1 cellular context compared by ENCODE assay signal in the genomic region with DNA sequence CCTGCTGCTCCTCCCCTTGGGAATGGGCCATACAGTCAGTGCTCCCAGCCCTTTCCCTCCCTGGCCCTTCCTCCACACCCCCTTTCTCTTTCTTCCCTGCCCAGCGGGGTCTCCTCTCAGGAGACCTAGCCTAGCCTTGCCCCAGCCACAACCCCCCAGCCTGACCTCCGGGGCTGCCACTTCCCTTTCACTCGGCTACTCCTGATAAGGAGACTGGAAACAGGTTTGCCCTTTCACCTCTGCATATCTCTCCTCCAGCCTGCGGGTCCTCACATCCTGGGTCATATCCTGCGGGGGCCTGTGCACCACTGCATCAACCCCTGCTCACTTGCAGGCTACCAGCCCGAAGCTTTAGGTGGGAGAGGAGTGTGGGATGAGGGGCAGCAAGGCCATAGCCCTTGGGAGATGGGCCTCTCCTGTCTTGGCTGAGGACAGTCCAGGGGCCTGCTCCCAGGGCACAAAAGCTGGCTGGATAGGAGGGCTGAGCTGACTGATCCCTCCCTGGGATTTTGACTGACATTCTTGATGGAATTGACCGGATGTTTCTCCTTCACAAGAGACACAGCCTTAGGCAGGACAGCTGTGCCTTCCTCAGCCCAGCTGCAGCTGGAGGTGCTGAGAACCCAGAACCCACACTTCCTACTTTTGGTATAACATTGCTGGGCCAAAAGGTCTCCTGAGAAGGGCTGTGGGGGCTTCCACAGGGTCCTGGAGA.
A peak's percentile ranks its signal among the peaks of the same experiment; 100 is the strongest.
TF ChIP-seq lines count a peak whose summit lies in the region.

No MANE protein-coding gene starts in this region.

TF ChIP-seq in K562, 482 proteins besides CTCF, POLR2A, EP300 and RAD21 (continued from another document and continues in another):
- TF ChIP-seq KAT7 (CRISPR knock-in tag; IDR thresholded peaks at IDR 0.05; ENCODE audit: borderline replicate concordance) (no peak), ID3 (CRISPR knock-in tag; IDR thresholded peaks at IDR 0.05) (no peak), ID3 (tag; IDR thresholded peaks at IDR 0.05) (0 out of 2 replicates have a peak, but pooled peaks have one; percentile 17), GATAD2A (IDR thresholded peaks at IDR 0.05) (no peak), BRCA1 (IDR thresholded peaks at IDR 0.05) (no peak), BRCA1 (CRISPR knock-in tag; IDR thresholded peaks at IDR 0.05) (no peak), ZNF143 (CRISPR knock-in tag; IDR thresholded peaks at IDR 0.05) (no peak), PCBP2 (IDR thresholded peaks at IDR 0.05; ENCODE audit: low read depth, low read length, poor library complexity, severe bottlenecking) (no peak), ZNF12 (CRISPR knock-in tag; IDR thresholded peaks at IDR 0.05) (no peak), KAT8 (IDR thresholded peaks at IDR 0.05; ENCODE audit: low read depth) (no peak), NR4A1 (CRISPR knock-in tag; IDR thresholded peaks at IDR 0.05) (no peak), NR4A1 (tag; IDR thresholded peaks at IDR 0.05) (no peak), RFX5 (IDR thresholded peaks at IDR 0.05; ENCODE audit: low read depth, low read length) (no peak), MIER1 (IDR thresholded peaks at IDR 0.05; ENCODE audit: low read depth) (no peak), TAF7 (tag; IDR thresholded peaks at IDR 0.05) (no peak), NFIC (IDR thresholded peaks at IDR 0.05) (no peak), SMARCA5 (IDR thresholded peaks at IDR 0.05) (no peak), ZKSCAN1 (IDR thresholded peaks at IDR 0.05; ENCODE audit: low read depth, low read length) (no peak), BRF1 (IDR thresholded peaks at IDR 0.05; ENCODE audit: borderline replicate concordance, extremely low read depth, insufficient read length) (no peak), POLR2AphosphoS2 (IDR thresholded peaks at IDR 0.05; ENCODE audit: low read length) (no peak), TAF15 (IDR thresholded peaks at IDR 0.05; ENCODE audit: low read depth, low read length) (no peak), SRSF7 (optimal IDR thresholded peaks at IDR 0.05; ENCODE audit: low read depth, low read length) (no peak), ZNF696 (CRISPR knock-in tag; conservative IDR thresholded peaks at IDR 0.05) (no peak), KLF10 (CRISPR knock-in tag; IDR thresholded peaks at IDR 0.05) (no peak), MYNN (IDR thresholded peaks at IDR 0.05) (no peak), MYNN (CRISPR knock-in tag; IDR thresholded peaks at IDR 0.05) (no peak), MAFG (tag; conservative IDR thresholded peaks at IDR 0.05) (no peak), ZNF408 (CRISPR knock-in tag; IDR thresholded peaks at IDR 0.05; ENCODE audit: low read depth) (no peak), PYGO2 (tag; IDR thresholded peaks at IDR 0.05) (no peak), ZNF146 (CRISPR knock-in tag; IDR thresholded peaks at IDR 0.05; ENCODE audit: unreplicated experiment) (no peak), DLX4 (CRISPR knock-in tag; IDR thresholded peaks at IDR 0.05) (no peak), HBP1 (CRISPR knock-in tag; IDR thresholded peaks at IDR 0.05) (no peak), HIVEP1 (CRISPR knock-in tag; IDR thresholded peaks at IDR 0.05) (no peak), CBFA2T2 (conservative IDR thresholded peaks at IDR 0.05) (peak; percentile 26; the same call in 1 of the 2 replicates), FOXM1 (IDR thresholded peaks at IDR 0.05; ENCODE audit: low read depth) (no peak), FOXM1 (CRISPR knock-in tag; IDR thresholded peaks at IDR 0.05; ENCODE audit: low read depth) (no peak), FOXA1 (IDR thresholded peaks at IDR 0.05; ENCODE audit: borderline replicate concordance) (no peak), TAF9B (IDR thresholded peaks at IDR 0.05; ENCODE audit: partially characterized antibody) (no peak), RFX7 (CRISPR knock-in tag; IDR thresholded peaks at IDR 0.05) (no peak), CBFA2T3 (IDR thresholded peaks at IDR 0.05) (peak; percentile 64), ETV6 (IDR thresholded peaks at IDR 0.05; ENCODE audit: borderline replicate concordance in 1 of 2, low read depth in 2 of 2, low read length in 1 of 2) (0 out of 4 replicates have a peak, but pooled peaks of 1 of the 2 experiments have one; percentile 19), ETV6 (CRISPR knock-in tag; IDR thresholded peaks at IDR 0.05; ENCODE audit: borderline replicate concordance) (no peak), SP1 (CRISPR knock-in tag; IDR thresholded peaks at IDR 0.05) (no peak), TCF3 (CRISPR knock-in tag; IDR thresholded peaks at IDR 0.05) (peak; percentile 47), NFE2L1 (tag; IDR thresholded peaks at IDR 0.05; ENCODE audit: borderline replicate concordance, low read depth) (no peak), RNF2 (IDR thresholded peaks at IDR 0.05) (no peak; the same call in 1 of the 2 replicates), ELF4 (CRISPR knock-in tag; IDR thresholded peaks at IDR 0.05) (no peak), RCOR1 (IDR thresholded peaks at IDR 0.05; ENCODE audit: borderline replicate concordance in 1 of 2, low read depth in 2 of 2, low read length in 2 of 2) (peak in 1 of 2 experiments; percentile 60; a peak in 1 of 4 replicates), SPI1 (IDR thresholded peaks at IDR 0.05; ENCODE audit: borderline replicate concordance, low read depth, low read length) (peak; percentile 74; the same call in 1 of the 2 replicates), RBBP5 (IDR thresholded peaks at IDR 0.05; ENCODE audit: borderline replicate concordance, insufficient read depth, low read length, poor library complexity, severe bottlenecking) (no peak), NUFIP1 (IDR thresholded peaks at IDR 0.05; ENCODE audit: partially characterized antibody) (no peak), ZNF707 (CRISPR knock-in tag; conservative IDR thresholded peaks at IDR 0.05) (no peak), ETV1 (tag; conservative IDR thresholded peaks at IDR 0.05; ENCODE audit: low read depth) (no peak), ZNF23 (CRISPR knock-in tag; IDR thresholded peaks at IDR 0.05) (no peak)
- TF ChIP-seq, protein P1, sequence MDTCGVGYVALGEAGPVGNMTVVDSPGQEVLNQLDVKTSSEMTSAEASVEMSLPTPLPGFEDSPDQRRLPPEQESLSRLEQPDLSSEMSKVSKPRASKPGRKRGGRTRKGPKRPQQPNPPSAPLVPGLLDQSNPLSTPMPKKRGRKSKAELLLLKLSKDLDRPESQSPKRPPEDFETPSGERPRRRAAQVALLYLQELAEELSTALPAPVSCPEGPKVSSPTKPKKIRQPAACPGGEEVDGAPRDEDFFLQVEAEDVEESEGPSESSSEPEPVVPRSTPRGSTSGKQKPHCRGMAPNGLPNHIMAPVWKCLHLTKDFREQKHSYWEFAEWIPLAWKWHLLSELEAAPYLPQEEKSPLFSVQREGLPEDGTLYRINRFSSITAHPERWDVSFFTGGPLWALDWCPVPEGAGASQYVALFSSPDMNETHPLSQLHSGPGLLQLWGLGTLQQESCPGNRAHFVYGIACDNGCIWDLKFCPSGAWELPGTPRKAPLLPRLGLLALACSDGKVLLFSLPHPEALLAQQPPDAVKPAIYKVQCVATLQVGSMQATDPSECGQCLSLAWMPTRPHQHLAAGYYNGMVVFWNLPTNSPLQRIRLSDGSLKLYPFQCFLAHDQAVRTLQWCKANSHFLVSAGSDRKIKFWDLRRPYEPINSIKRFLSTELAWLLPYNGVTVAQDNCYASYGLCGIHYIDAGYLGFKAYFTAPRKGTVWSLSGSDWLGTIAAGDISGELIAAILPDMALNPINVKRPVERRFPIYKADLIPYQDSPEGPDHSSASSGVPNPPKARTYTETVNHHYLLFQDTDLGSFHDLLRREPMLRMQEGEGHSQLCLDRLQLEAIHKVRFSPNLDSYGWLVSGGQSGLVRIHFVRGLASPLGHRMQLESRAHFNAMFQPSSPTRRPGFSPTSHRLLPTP (IDR thresholded peaks at IDR 0.05; ENCODE audit: borderline replicate concordance, extremely low read depth, insufficient read length) = no peak
- TF ChIP-seq, protein P2, sequence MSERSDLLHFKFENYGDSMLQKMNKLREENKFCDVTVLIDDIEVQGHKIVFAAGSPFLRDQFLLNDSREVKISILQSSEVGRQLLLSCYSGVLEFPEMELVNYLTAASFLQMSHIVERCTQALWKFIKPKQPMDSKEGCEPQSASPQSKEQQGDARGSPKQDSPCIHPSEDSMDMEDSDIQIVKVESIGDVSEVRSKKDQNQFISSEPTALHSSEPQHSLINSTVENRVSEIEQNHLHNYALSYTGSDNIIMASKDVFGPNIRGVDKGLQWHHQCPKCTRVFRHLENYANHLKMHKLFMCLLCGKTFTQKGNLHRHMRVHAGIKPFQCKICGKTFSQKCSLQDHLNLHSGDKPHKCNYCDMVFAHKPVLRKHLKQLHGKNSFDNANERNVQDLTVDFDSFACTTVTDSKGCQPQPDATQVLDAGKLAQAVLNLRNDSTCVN (CRISPR knock-in tag; IDR thresholded peaks at IDR 0.05) = no peak
- TF ChIP-seq, protein P3, sequence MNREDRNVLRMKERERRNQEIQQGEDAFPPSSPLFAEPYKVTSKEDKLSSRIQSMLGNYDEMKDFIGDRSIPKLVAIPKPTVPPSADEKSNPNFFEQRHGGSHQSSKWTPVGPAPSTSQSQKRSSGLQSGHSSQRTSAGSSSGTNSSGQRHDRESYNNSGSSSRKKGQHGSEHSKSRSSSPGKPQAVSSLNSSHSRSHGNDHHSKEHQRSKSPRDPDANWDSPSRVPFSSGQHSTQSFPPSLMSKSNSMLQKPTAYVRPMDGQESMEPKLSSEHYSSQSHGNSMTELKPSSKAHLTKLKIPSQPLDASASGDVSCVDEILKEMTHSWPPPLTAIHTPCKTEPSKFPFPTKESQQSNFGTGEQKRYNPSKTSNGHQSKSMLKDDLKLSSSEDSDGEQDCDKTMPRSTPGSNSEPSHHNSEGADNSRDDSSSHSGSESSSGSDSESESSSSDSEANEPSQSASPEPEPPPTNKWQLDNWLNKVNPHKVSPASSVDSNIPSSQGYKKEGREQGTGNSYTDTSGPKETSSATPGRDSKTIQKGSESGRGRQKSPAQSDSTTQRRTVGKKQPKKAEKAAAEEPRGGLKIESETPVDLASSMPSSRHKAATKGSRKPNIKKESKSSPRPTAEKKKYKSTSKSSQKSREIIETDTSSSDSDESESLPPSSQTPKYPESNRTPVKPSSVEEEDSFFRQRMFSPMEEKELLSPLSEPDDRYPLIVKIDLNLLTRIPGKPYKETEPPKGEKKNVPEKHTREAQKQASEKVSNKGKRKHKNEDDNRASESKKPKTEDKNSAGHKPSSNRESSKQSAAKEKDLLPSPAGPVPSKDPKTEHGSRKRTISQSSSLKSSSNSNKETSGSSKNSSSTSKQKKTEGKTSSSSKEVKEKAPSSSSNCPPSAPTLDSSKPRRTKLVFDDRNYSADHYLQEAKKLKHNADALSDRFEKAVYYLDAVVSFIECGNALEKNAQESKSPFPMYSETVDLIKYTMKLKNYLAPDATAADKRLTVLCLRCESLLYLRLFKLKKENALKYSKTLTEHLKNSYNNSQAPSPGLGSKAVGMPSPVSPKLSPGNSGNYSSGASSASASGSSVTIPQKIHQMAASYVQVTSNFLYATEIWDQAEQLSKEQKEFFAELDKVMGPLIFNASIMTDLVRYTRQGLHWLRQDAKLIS (CRISPR knock-in tag; IDR thresholded peaks at IDR 0.05) = no peak
- TF ChIP-seq, protein P4, sequence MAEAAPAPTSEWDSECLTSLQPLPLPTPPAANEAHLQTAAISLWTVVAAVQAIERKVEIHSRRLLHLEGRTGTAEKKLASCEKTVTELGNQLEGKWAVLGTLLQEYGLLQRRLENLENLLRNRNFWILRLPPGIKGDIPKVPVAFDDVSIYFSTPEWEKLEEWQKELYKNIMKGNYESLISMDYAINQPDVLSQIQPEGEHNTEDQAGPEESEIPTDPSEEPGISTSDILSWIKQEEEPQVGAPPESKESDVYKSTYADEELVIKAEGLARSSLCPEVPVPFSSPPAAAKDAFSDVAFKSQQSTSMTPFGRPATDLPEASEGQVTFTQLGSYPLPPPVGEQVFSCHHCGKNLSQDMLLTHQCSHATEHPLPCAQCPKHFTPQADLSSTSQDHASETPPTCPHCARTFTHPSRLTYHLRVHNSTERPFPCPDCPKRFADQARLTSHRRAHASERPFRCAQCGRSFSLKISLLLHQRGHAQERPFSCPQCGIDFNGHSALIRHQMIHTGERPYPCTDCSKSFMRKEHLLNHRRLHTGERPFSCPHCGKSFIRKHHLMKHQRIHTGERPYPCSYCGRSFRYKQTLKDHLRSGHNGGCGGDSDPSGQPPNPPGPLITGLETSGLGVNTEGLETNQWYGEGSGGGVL (CRISPR knock-in tag; IDR thresholded peaks at IDR 0.05) = no peak
- TF ChIP-seq, protein P5, sequence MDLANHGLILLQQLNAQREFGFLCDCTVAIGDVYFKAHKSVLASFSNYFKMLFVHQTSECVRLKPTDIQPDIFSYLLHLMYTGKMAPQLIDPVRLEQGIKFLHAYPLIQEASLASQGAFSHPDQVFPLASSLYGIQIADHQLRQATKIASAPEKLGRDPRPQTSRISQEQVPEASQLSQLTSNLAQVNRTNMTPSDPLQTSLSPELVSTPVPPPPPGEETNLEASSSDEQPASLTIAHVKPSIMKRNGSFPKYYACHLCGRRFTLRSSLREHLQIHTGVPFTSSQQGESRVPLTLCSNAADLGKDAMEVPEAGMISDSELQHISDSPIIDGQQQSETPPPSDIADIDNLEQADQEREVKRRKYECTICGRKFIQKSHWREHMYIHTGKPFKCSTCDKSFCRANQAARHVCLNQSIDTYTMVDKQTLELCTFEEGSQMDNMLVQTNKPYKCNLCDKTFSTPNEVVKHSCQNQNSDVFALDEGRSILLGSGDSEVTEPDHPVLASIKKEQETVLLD (IDR thresholded peaks at IDR 0.05) = no peak
